Comparison of ENCODE assay signal across 14 cellular contexts in genomic region chr13:44311011-44311481, GRCh38.
DNase-seq lines count a peak whose midpoint lies in the region; ATAC-seq and TF ChIP-seq lines count a peak whose summit lies in the region.
"Had no signal": no experiment of that assay in that cellular context is flagged by ENCODE, and none has a peak within 500 bp of the region (broad histone marks: within the 10 kb centered on the region; RNA-seq: fewer than 3 reads in every experiment).

No MANE protein-coding gene starts in this region.

- no peaks in the 10 kb centered on the region for H3K79me2 ChIP-seq in ACC112 (ENCODE audit: control insufficient read depth, insufficient read depth, low read length, unreplicated experiment)

- H3K27me3 ChIP-seq in ACC112 (ENCODE audit: insufficient read depth, low read length): no peaks in the 10 kb centered on the region
- H3K27me3 ChIP-seq in lower lobe of right lung (ENCODE audit: low read depth): no peaks in the 10 kb centered on the region

- no peak overlapping the region for H3K27ac Mint-ChIP-seq in stimulated activated effector memory CD8-positive, alpha-beta T cell treated with anti-CD3 and anti-CD28 coated beads, Interleukin-12 subunit alpha, Interleukin-12 subunit beta, amount 100 ng/mL, for 72 hours
- H3K27ac Mint-ChIP-seq: activated CD8-positive, alpha-beta T cell treated with anti-CD3 and anti-CD28 coated beads, Interleukin-2, amount 10 ng/mL, durations not matched to agents 7 days and 5 days; activated naive CD8-positive, alpha-beta T cell treated with anti-CD3 and anti-CD28 coated beads, Interleukin-2, amount 10 ng/mL, durations not matched to agents 7 days and 5 days had no signal

- H3K4me1 ChIP-seq in ACC112 (ENCODE audit: control insufficient read depth, insufficient read depth, low read length, unreplicated experiment) (peaks cover 71% of the 10 kb centered on the region), lower lobe of right lung (peaks cover 3% of the 10 kb centered on the region)

- H3K36me3 Mint-ChIP-seq in stimulated activated effector memory CD8-positive, alpha-beta T cell treated with anti-CD3 and anti-CD28 coated beads, Interleukin-12 subunit alpha, Interleukin-12 subunit beta, amount 100 ng/mL, for 72 hours: peaks cover 6% of the 10 kb centered on the region

- DNase-seq in NCI-H2029 (lab: John Stamatoyannopoulos, UW) (peak; percentile 68), astrocyte of the spinal cord (ENCODE audit: low read depth, low spot score) (peak; percentile 65), lower lobe of right lung (peak; percentile 76), retina (no peak), T1000 (lab: John Stamatoyannopoulos, UW) (no peak), NK-92 (lab: John Stamatoyannopoulos, UW; ENCODE audit: unreplicated experiment) (no peak)
- DNase-seq in stimulated activated effector memory CD8-positive, alpha-beta T cell treated with anti-CD3 and anti-CD28 coated beads, Interleukin-12 subunit alpha, Interleukin-12 subunit beta, amount 100 ng/mL, for 72 hours (ENCODE audit: low spot score in 2 of 2): no peak
- DNase-seq: activated CD8-positive, alpha-beta T cell treated with anti-CD3 and anti-CD28 coated beads, Interleukin-2, amount 10 ng/mL, durations not matched to agents 7 days and 5 days; activated naive CD8-positive, alpha-beta T cell treated with anti-CD3 and anti-CD28 coated beads, Interleukin-2, amount 10 ng/mL, durations not matched to agents 7 days and 5 days; AML-193; GDM1; NCI-H1436 treated with DMSO at 0.1 percent for 48 hours; stimulated activated CD4-positive, alpha-beta T cell treated with anti-CD3 and anti-CD28 coated beads, Interleukin-2, amount 100 ng/mL, for 24 hours had no signal

- H3K4me3 ChIP-seq in ACC112 (ENCODE audit: low read depth, low read length) (no peak overlapping the region), astrocyte of the spinal cord (ENCODE audit: low read depth, low read length) (no peak overlapping the region), lower lobe of right lung (no peak overlapping the region)

- no peaks in the 10 kb centered on the region for H3K9me3 ChIP-seq in lower lobe of right lung

- H3K9me3 Mint-ChIP-seq in stimulated activated effector memory CD8-positive, alpha-beta T cell treated with anti-CD3 and anti-CD28 coated beads, Interleukin-12 subunit alpha, Interleukin-12 subunit beta, amount 100 ng/mL, for 72 hours: no peaks in the 10 kb centered on the region
- H3K9me3 Mint-ChIP-seq: activated naive CD8-positive, alpha-beta T cell treated with anti-CD3 and anti-CD28 coated beads, Interleukin-2, amount 10 ng/mL, durations not matched to agents 7 days and 5 days had no signal

- H3K4me1 Mint-ChIP-seq in stimulated activated effector memory CD8-positive, alpha-beta T cell treated with anti-CD3 and anti-CD28 coated beads, Interleukin-12 subunit alpha, Interleukin-12 subunit beta, amount 100 ng/mL, for 72 hours: peaks cover 27% of the 10 kb centered on the region

- in situ Hi-C loops in astrocyte of the spinal cord (cut with HindIII; ENCODE audit: low sequenced_read_pairs): loop anchor here (25.0 kb wide), 1 partner anchor 126 kb away; no protein-coding TSS in a partner anchor

- H3K27ac ChIP-seq in ACC112 (ENCODE audit: low read depth, low read length) (peak overlapping the region; percentile 99), lower lobe of right lung (no peak overlapping the region)

- no peak overlapping the region for H2AFZ ChIP-seq in ACC112 (ENCODE audit: low read length, unreplicated experiment)

- TF ChIP-seq CTCF in astrocyte of the spinal cord (IDR thresholded peaks at IDR 0.05; ENCODE audit: low read depth, low read length) (no peak), lower lobe of right lung (IDR thresholded peaks at IDR 0.05) (no peak)

- intact Hi-C loops in lower lobe of right lung (cut with DNase I): no loop called here

- H3K4me3 Mint-ChIP-seq in stimulated activated effector memory CD8-positive, alpha-beta T cell treated with anti-CD3 and anti-CD28 coated beads, Interleukin-12 subunit alpha, Interleukin-12 subunit beta, amount 100 ng/mL, for 72 hours: no peak overlapping the region
- H3K4me3 Mint-ChIP-seq: activated CD8-positive, alpha-beta T cell treated with anti-CD3 and anti-CD28 coated beads, Interleukin-2, amount 10 ng/mL, durations not matched to agents 7 days and 5 days; activated naive CD8-positive, alpha-beta T cell treated with anti-CD3 and anti-CD28 coated beads, Interleukin-2, amount 10 ng/mL, durations not matched to agents 7 days and 5 days had no signal

- H3K36me3 ChIP-seq in ACC112 (ENCODE audit: insufficient read depth, low read length): no peaks in the 10 kb centered on the region
- no peaks in the 10 kb centered on the region for H3K36me3 ChIP-seq in lower lobe of right lung

- peak; percentile 66 to 81 for ATAC-seq in lower lobe of right lung
- no peak for ATAC-seq in stimulated activated effector memory CD8-positive, alpha-beta T cell treated with anti-CD3 and anti-CD28 coated beads, Interleukin-12 subunit alpha, Interleukin-12 subunit beta, amount 100 ng/mL, for 72 hours
- ATAC-seq: activated CD8-positive, alpha-beta T cell treated with anti-CD3 and anti-CD28 coated beads, Interleukin-2, amount 10 ng/mL, durations not matched to agents 7 days and 5 days had no signal

Comparison
In these comparisons a context has a peak if more than half of its experiments do, and no peak if none do; other contexts are left out.
1. DNase-seq: peak in NCI-H2029 (single experiment), astrocyte of the spinal cord (single experiment) and lower lobe of right lung (single experiment); none in retina (single experiment), T1000 (single experiment), NK-92 (single experiment) and stimulated activated effector memory CD8-positive, alpha-beta T cell treated with anti-CD3 and anti-CD28 coated beads, Interleukin-12 subunit alpha, Interleukin-12 subunit beta, amount 100 ng/mL, for 72 hours (0 of 2).